In genomic region chr14:36520601-36521525, GRCh38 we compare ENCODE assay signal across 1 cellular context.
TF ChIP-seq lines count a peak whose summit lies in the region.

No MANE protein-coding gene starts in this region.

TF ChIP-seq in HepG2, 621 proteins besides CTCF, POLR2A, EP300 and RAD21 (continued from another document and continues in another):
- TF ChIP-seq MTA1 (CRISPR knock-in tag; IDR thresholded peaks at IDR 0.05; ENCODE audit: borderline replicate concordance) (peak; percentile 61; the same call in 1 of the 2 replicates), CREB1 (IDR thresholded peaks at IDR 0.05) (no peak), CREB1 (CRISPR knock-in tag; IDR thresholded peaks at IDR 0.05) (no peak), ZNF44 (CRISPR knock-in tag; IDR thresholded peaks at IDR 0.05) (no peak), ARID5B (CRISPR knock-in tag; IDR thresholded peaks at IDR 0.05) (peak; percentile 51), NBN (conservative IDR thresholded peaks at IDR 0.05) (no peak), MED13 (CRISPR knock-in tag; IDR thresholded peaks at IDR 0.05) (no peak), SAFB2 (CRISPR knock-in tag; IDR thresholded peaks at IDR 0.05; ENCODE audit: borderline replicate concordance, low read depth) (no peak), ERF (CRISPR knock-in tag; IDR thresholded peaks at IDR 0.05) (0 out of 2 replicates have a peak, but pooled peaks have one; percentile 45), ZNF430 (CRISPR knock-in tag; IDR thresholded peaks at IDR 0.05) (0 out of 2 replicates have a peak, but pooled peaks have one; percentile 29), THAP8 (CRISPR knock-in tag; IDR thresholded peaks at IDR 0.05; ENCODE audit: borderline replicate concordance) (no peak), ZNF326 (CRISPR knock-in tag; IDR thresholded peaks at IDR 0.05; ENCODE audit: borderline replicate concordance) (no peak), ZNF160 (CRISPR knock-in tag; IDR thresholded peaks at IDR 0.05) (no peak), ZNF276 (CRISPR knock-in tag; IDR thresholded peaks at IDR 0.05; ENCODE audit: low read depth) (0 out of 2 replicates have a peak, but pooled peaks have one; percentile 26), BATF2 (CRISPR knock-in tag; IDR thresholded peaks at IDR 0.05) (peak; percentile 68; the same call in 1 of the 2 replicates), STAG1 (CRISPR knock-in tag; IDR thresholded peaks at IDR 0.05) (peak; percentile 18; the same call in 1 of the 2 replicates), AGO2 (optimal IDR thresholded peaks at IDR 0.05; ENCODE audit: low read depth, low read length) (peak; percentile 35), ZNF546 (CRISPR knock-in tag; conservative IDR thresholded peaks at IDR 0.05) (no peak), RNF219 (CRISPR knock-in tag; IDR thresholded peaks at IDR 0.05) (no peak), NFYB (CRISPR knock-in tag; IDR thresholded peaks at IDR 0.05) (0 out of 2 replicates have a peak, but pooled peaks have one; percentile 22), RERE (CRISPR knock-in tag; IDR thresholded peaks at IDR 0.05; ENCODE audit: low read depth) (no peak), ZNF296 (CRISPR knock-in tag; conservative IDR thresholded peaks at IDR 0.05) (no peak), AKNA (CRISPR knock-in tag; IDR thresholded peaks at IDR 0.05; ENCODE audit: borderline replicate concordance) (no peak), ZBTB7B (CRISPR knock-in tag; IDR thresholded peaks at IDR 0.05) (no peak), ZNF224 (CRISPR knock-in tag; IDR thresholded peaks at IDR 0.05) (no peak), ATF7-NPFF (CRISPR knock-in tag; IDR thresholded peaks at IDR 0.05; ENCODE audit: low read depth) (no peak), TFDP1 (CRISPR knock-in tag; IDR thresholded peaks at IDR 0.05; ENCODE audit: borderline replicate concordance) (peak; percentile 61; the same call in 1 of the 2 replicates), ZNF317 (CRISPR knock-in tag; IDR thresholded peaks at IDR 0.05) (no peak), SALL2 (CRISPR knock-in tag; IDR thresholded peaks at IDR 0.05) (no peak), REL (CRISPR knock-in tag; conservative IDR thresholded peaks at IDR 0.05) (0 out of 2 replicates have a peak, but pooled peaks have one; percentile 39), SOX13 (IDR thresholded peaks at IDR 0.05) (no peak), SOX13 (CRISPR knock-in tag; conservative IDR thresholded peaks at IDR 0.05 in 1 of 2, IDR thresholded peaks at IDR 0.05 in 1 of 2) (no peak), ZNF251 (CRISPR knock-in tag; IDR thresholded peaks at IDR 0.05) (no peak), ZNF441 (CRISPR knock-in tag; IDR thresholded peaks at IDR 0.05; ENCODE audit: borderline replicate concordance) (peak; percentile 53; the same call in 1 of the 2 replicates), PAX8 (CRISPR knock-in tag; IDR thresholded peaks at IDR 0.05; ENCODE audit: borderline replicate concordance) (0 out of 2 replicates have a peak, but pooled peaks have one; percentile 73), ETS1 (CRISPR knock-in tag; IDR thresholded peaks at IDR 0.05) (no peak), ZNF816 (CRISPR knock-in tag; IDR thresholded peaks at IDR 0.05; ENCODE audit: borderline replicate concordance) (no peak), ZFP36L1 (CRISPR knock-in tag; IDR thresholded peaks at IDR 0.05) (no peak)
